ENCODE assay signal across 14 cellular contexts in genomic region chr10:132394201-132394811, GRCh38. TPM values are rescaled to one million over a fixed set of nuclear protein-coding genes. Genes with fewer than 3 reads are reported as not detected.
DNase-seq lines count a peak whose midpoint lies in the region; ATAC-seq, FAIRE-seq and TF ChIP-seq lines count a peak whose summit lies in the region.
"Had no signal": no experiment of that assay in that cellular context is flagged by ENCODE, and none has a peak within 500 bp of the region (broad histone marks: within the 10 kb centered on the region; RNA-seq: fewer than 3 reads in every experiment).

No MANE protein-coding gene starts in this region.

- H3K36me3 Mint-ChIP-seq in neural progenitor cell: no peaks in the 10 kb centered on the region

- peaks cover 48 to 75% (median 69%) of the 10 kb centered on the region in 10 experiments for H3K4me1 ChIP-seq in BLaER1 treated with 17β-estradiol and CSF1 and Interleukin-3, amounts not matched to agents 10 nM and 100 nM
- H3K4me1 ChIP-seq in IMR-90 (ENCODE audit: control insufficient read depth, insufficient read depth, low read length): peaks cover 21% of the 10 kb centered on the region
- peaks cover 0 to 21% (median 14%) of the 10 kb centered on the region in 4 experiments; a peak in 5 of 7 replicates for H3K4me1 ChIP-seq in H1 (replicated peaks in 1 of 4; ENCODE audit: control insufficient read depth in 3 of 4, insufficient read depth in 4 of 4, low read length in 3 of 4)
- H3K4me1 ChIP-seq in neural progenitor cell: peaks cover 14% of the 10 kb centered on the region
- H3K4me1 ChIP-seq in SK-N-SH (ENCODE audit: control insufficient read depth in 1 of 2, insufficient read depth in 2 of 2, low read depth in 1 of 2, low read length in 1 of 2): peaks cover 4 to 20% of the 10 kb centered on the region in 2 experiments; a peak in 2 of 4 replicates

- peaks cover 10% of the 10 kb centered on the region for H3K23me2 ChIP-seq in H1 (ENCODE audit: low read depth, low read length)

- H2BK20ac ChIP-seq in IMR-90 (ENCODE audit: low read depth, low read length): no peak overlapping the region
- H2BK20ac ChIP-seq in H1 (ENCODE audit: low read length): no peak overlapping the region

- no peak for TF ChIP-seq CTCF in IMR-90 (conservative IDR thresholded peaks at IDR 0.05; ENCODE audit: low read depth, low read length)
- TF ChIP-seq CTCF in H1 (IDR thresholded peaks at IDR 0.05; ENCODE audit: control extremely low read depth in 1 of 3, insufficient read depth in 1 of 3, low read depth in 1 of 3, low read length in 3 of 3): no peak
- no peak for TF ChIP-seq CTCF in neural progenitor cell (IDR thresholded peaks at IDR 0.05)
- no peak for TF ChIP-seq CTCF in SK-N-SH (IDR thresholded peaks at IDR 0.05)

- no peak overlapping the region for H3K27ac Mint-ChIP-seq in neural progenitor cell
- H3K27ac Mint-ChIP-seq: activated CD4-positive, alpha-beta memory T cell treated with anti-CD3 and anti-CD28 coated beads, Interleukin-2, amount 10 ng/mL, durations not matched to agents 7 days and 5 days had no signal

- FAIRE-seq in H1 (lab: Jason Lieb, UNC): no peak

- ATAC-seq in IMR-90 (ENCODE audit: low read depth) (no peak), HG03175 (IDR thresholded peaks at IDR 0.05; ENCODE audit: unreplicated experiment) (no peak)

- H3K79me2 ChIP-seq in H1 (ENCODE audit: control insufficient read depth in 1 of 2, insufficient read depth in 2 of 2, low read length in 2 of 2) (no peaks in the 10 kb centered on the region), neural progenitor cell (ENCODE audit: low read depth) (no peaks in the 10 kb centered on the region), SK-N-SH (ENCODE audit: insufficient read depth) (peaks cover 8% of the 10 kb centered on the region; the same call in 1 of the 2 replicates)

- H3K27me3 Mint-ChIP-seq in neural progenitor cell (ENCODE audit: insufficient read depth, low read depth): peaks cover 19% of the 10 kb centered on the region

- H3K9me3 ChIP-seq in BLaER1 treated with 17β-estradiol and CSF1 and Interleukin-3, amounts not matched to agents 10 nM and 100 nM (replicated peaks in 1 of 11): no peaks in the 10 kb centered on the region
- H3K9me3 ChIP-seq in IMR-90 (ENCODE audit: control insufficient read depth, insufficient read depth, low read length) (no peaks in the 10 kb centered on the region), H1 (ENCODE audit: insufficient read depth in 2 of 2, low read depth in 1 of 2, low read length in 1 of 2) (no peaks in the 10 kb centered on the region), neural progenitor cell (ENCODE audit: low read depth) (no peaks in the 10 kb centered on the region), SK-N-SH (no peaks in the 10 kb centered on the region)
- H3K9me3 ChIP-seq: SJCRH30 had no signal

- H4K91ac ChIP-seq in IMR-90 (ENCODE audit: insufficient read depth, low read depth, low read length) (no peak overlapping the region), H1 (replicated peaks; ENCODE audit: insufficient read length, low read length) (peak overlapping the region; percentile 74)

- H2AK9ac ChIP-seq in IMR-90 (replicated peaks; ENCODE audit: low read depth, low read length, poor library complexity): peak overlapping the region; percentile 72

- H3K4me2 ChIP-seq in BLaER1 treated with 17β-estradiol and CSF1 and Interleukin-3, amounts not matched to agents 10 nM and 100 nM: peak overlapping the region; percentile 85 to 100 (median 97)
- H3K4me2 ChIP-seq in IMR-90 (ENCODE audit: low read depth, low read length) (no peak overlapping the region), H1 (ENCODE audit: insufficient read depth in 1 of 2, low read depth in 2 of 2, low read length in 2 of 2) (no peak overlapping the region), neural progenitor cell (no peak overlapping the region), SK-N-SH (no peak overlapping the region)

- H3K18ac ChIP-seq in IMR-90 (ENCODE audit: low read depth, low read length) (no peak overlapping the region), H1 (ENCODE audit: extremely low read depth, low read length) (no peak overlapping the region; the same call in 1 of the 2 replicates)

- peaks cover 0 to 31% (median 15%) of the 10 kb centered on the region in 11 experiments; a peak in 15 of 22 replicates for H3K27me3 ChIP-seq in BLaER1 treated with 17β-estradiol and CSF1 and Interleukin-3, amounts not matched to agents 10 nM and 100 nM
- H3K27me3 ChIP-seq in IMR-90 (ENCODE audit: control insufficient read depth, insufficient read depth, low read length) (peaks cover 1% of the 10 kb centered on the region; the same call in 1 of the 2 replicates), H1 (replicated peaks in 1 of 4; ENCODE audit: control insufficient read depth in 3 of 4, extremely low read depth in 1 of 4, insufficient read depth in 3 of 4, low read length in 3 of 4) (peaks cover 0 to 10% (median 2%) of the 10 kb centered on the region in 4 experiments; a peak in 4 of 7 replicates), neural progenitor cell (peaks cover 52% of the 10 kb centered on the region), SK-N-SH (ENCODE audit: insufficient read depth) (no peaks in the 10 kb centered on the region)
- H3K27me3 ChIP-seq: brain microvascular endothelial cell had no signal

- in situ Hi-C loops in IMR-90 (cut with MboI; ENCODE audit: low sequenced_read_pairs): loop anchor here (5.0 to 10.0 kb wide), 2 partner anchors 58 to 240 kb away; no protein-coding TSS in a partner anchor

- H2BK120ac ChIP-seq in IMR-90 (ENCODE audit: low read depth, low read length) (no peak overlapping the region), H1 (replicated peaks; ENCODE audit: low read depth, low read length) (no peak overlapping the region)

- H2AK5ac ChIP-seq in IMR-90 (ENCODE audit: low read depth, low read length) (no peak overlapping the region), H1 (ENCODE audit: low read depth, low read length) (no peak overlapping the region; the same call in 1 of the 2 replicates)

- H3K36me3 ChIP-seq in BLaER1 treated with 17β-estradiol and CSF1 and Interleukin-3, amounts not matched to agents 10 nM and 100 nM: peaks cover 0 to 3% (median 0%) of the 10 kb centered on the region in 11 experiments; a peak in 1 of 22 replicates
- H3K36me3 ChIP-seq in IMR-90 (ENCODE audit: control insufficient read depth, insufficient read depth, low read length) (no peaks in the 10 kb centered on the region), H1 (ENCODE audit: control insufficient read depth in 2 of 4, insufficient read depth in 4 of 4, low read length in 3 of 4) (no peaks in the 10 kb centered on the region), neural progenitor cell (no peaks in the 10 kb centered on the region), SK-N-SH (replicated peaks in 1 of 2; ENCODE audit: control insufficient read depth in 1 of 2, insufficient read depth in 2 of 2, low read length in 1 of 2) (no peaks in the 10 kb centered on the region)
- H3K36me3 ChIP-seq: brain microvascular endothelial cell, SJCRH30 had no signal

- TF ChIP-seq EP300 in H1 (IDR thresholded peaks at IDR 0.05; ENCODE audit: borderline replicate concordance in 1 of 2, low read depth in 2 of 2, low read length in 2 of 2) (no peak), SK-N-SH (IDR thresholded peaks at IDR 0.05; ENCODE audit: borderline replicate concordance in 1 of 2, low read depth in 1 of 2, low read length in 1 of 2) (no peak)

- H4K8ac ChIP-seq in IMR-90 (ENCODE audit: low read depth in 2 of 2, low read length in 2 of 2): no peak overlapping the region
- H4K8ac ChIP-seq in H1 (ENCODE audit: extremely low read depth, insufficient read depth, low read length): no peak overlapping the region

- H3F3A ChIP-seq in neural progenitor cell (ENCODE audit: low read depth) (peaks cover 20% of the 10 kb centered on the region), SK-N-SH (replicated peaks; ENCODE audit: insufficient read depth) (peaks cover 3% of the 10 kb centered on the region)

- peak overlapping the region; percentile 51 for H2AFZ ChIP-seq in IMR-90 (replicated peaks; ENCODE audit: low read length, poor library complexity)
- H2AFZ ChIP-seq in H1 (ENCODE audit: low read length): no peak overlapping the region
- H2AFZ ChIP-seq in neural progenitor cell (replicated peaks): no peak overlapping the region
- no peak overlapping the region for H2AFZ ChIP-seq in SK-N-SH (ENCODE audit: low read depth)

- TF ChIP-seq RAD21 in IMR-90 (IDR thresholded peaks at IDR 0.05; ENCODE audit: low read length) (no peak), H1 (IDR thresholded peaks at IDR 0.05 in 1 of 2, conservative IDR thresholded peaks at IDR 0.05 in 1 of 2; ENCODE audit: low read depth in 2 of 2, low read length in 2 of 2) (no peak), SK-N-SH (IDR thresholded peaks at IDR 0.05; ENCODE audit: low read length) (no peak)

- H3K14ac ChIP-seq in IMR-90 (replicated peaks; ENCODE audit: low read depth, low read length) (no peak overlapping the region), H1 (ENCODE audit: insufficient read length) (no peak overlapping the region)

- H3K4me3 ChIP-seq in BLaER1 treated with 17β-estradiol and CSF1 and Interleukin-3, amounts not matched to agents 10 nM and 100 nM: no peak overlapping the region; a peak in 2 of 20 replicates
- no peak overlapping the region for H3K4me3 ChIP-seq in IMR-90 (ENCODE audit: insufficient read depth, low read depth, low read length)
- H3K4me3 ChIP-seq in H1 (ENCODE audit: extremely low read depth in 1 of 4, insufficient read depth in 2 of 4, low read depth in 3 of 4, low read length in 4 of 4): no peak overlapping the region
- no peak overlapping the region for H3K4me3 ChIP-seq in neural progenitor cell
- H3K4me3 ChIP-seq in SK-N-SH (ENCODE audit: low read depth in 2 of 2, low read length in 1 of 2): no peak overlapping the region
- H3K4me3 ChIP-seq: SJCRH30, skin epidermis had no signal

- no peaks in the 10 kb centered on the region for H3K9me2 ChIP-seq in SK-N-SH

- H4K5ac ChIP-seq in IMR-90 (ENCODE audit: low read depth, low read length) (no peak overlapping the region), H1 (ENCODE audit: insufficient read length, low read depth, low read length) (no peak overlapping the region)

- DNase-seq in IMR-90: no peak
- no peak for DNase-seq in H1 (ENCODE audit: low read depth in 1 of 2, low spot score in 2 of 2)
- DNase-seq in neural progenitor cell (ENCODE audit: low spot score): no peak
- no peak for DNase-seq in NCI-H2107 (lab: John Stamatoyannopoulos, UW)
- no peak for DNase-seq in GDM1 (lab: John Stamatoyannopoulos, UW)
- no peak for DNase-seq in SK-N-SH
- DNase-seq: activated CD4-positive, alpha-beta memory T cell treated with anti-CD3 and anti-CD28 coated beads, Interleukin-2, amount 10 ng/mL, durations not matched to agents 7 days and 5 days; brain microvascular endothelial cell; nucleus accumbens; SJCRH30; stimulated activated naive CD4-positive, alpha-beta T cell treated with Interleukin-2 at 50 U/mL for 16 hours had no signal

- peak overlapping the region; percentile 57 for H3K4me3 Mint-ChIP-seq in neural progenitor cell
- H3K4me3 Mint-ChIP-seq: activated CD4-positive, alpha-beta memory T cell treated with anti-CD3 and anti-CD28 coated beads, Interleukin-2, amount 10 ng/mL, durations not matched to agents 7 days and 5 days had no signal

- H2BK15ac ChIP-seq in IMR-90 (ENCODE audit: low read depth, low read length): no peak overlapping the region
- H2BK15ac ChIP-seq in H1 (ENCODE audit: low read length): no peak overlapping the region

- H3K23ac ChIP-seq in IMR-90 (ENCODE audit: low read depth, low read length) (no peak overlapping the region), H1 (ENCODE audit: insufficient read length) (no peak overlapping the region)

- H3K4me1 Mint-ChIP-seq in neural progenitor cell: peaks cover 6% of the 10 kb centered on the region

- peaks cover 6% of the 10 kb centered on the region for H3K9me3 Mint-ChIP-seq in neural progenitor cell

- intact Hi-C loops in IMR-90 (cut with micrococcal nuclease): loop anchor here (5.0 kb wide), 1 partner anchor 243 kb away; no protein-coding TSS in a partner anchor

- no peak overlapping the region for H3K4ac ChIP-seq in IMR-90 (ENCODE audit: low read depth, low read length)
- no peak overlapping the region for H3K4ac ChIP-seq in H1 (replicated peaks; ENCODE audit: insufficient read length, low read depth, low read length)

- H3K79me1 ChIP-seq in IMR-90 (ENCODE audit: low read depth in 1 of 2, low read length in 2 of 2) (peaks cover 0 to 14% of the 10 kb centered on the region in 2 experiments; a peak in 2 of 4 replicates), H1 (ENCODE audit: low read depth, low read length) (no peaks in the 10 kb centered on the region)

- peak overlapping the region in 7 of 11 experiments; percentile 2 to 91 (median 28); a peak in 4 of 22 replicates for H3K9ac ChIP-seq in BLaER1 treated with 17β-estradiol and CSF1 and Interleukin-3, amounts not matched to agents 10 nM and 100 nM
- H3K9ac ChIP-seq in IMR-90 (ENCODE audit: low read depth, low read length) (no peak overlapping the region), H1 (replicated peaks in 1 of 4; ENCODE audit: extremely low read depth in 1 of 4, low read depth in 3 of 4, low read length in 3 of 4) (no peak overlapping the region), neural progenitor cell (no peak overlapping the region), SK-N-SH (no peak overlapping the region)

- H4K20me1 ChIP-seq in BLaER1 treated with 17β-estradiol and CSF1 and Interleukin-3, amounts not matched to agents 10 nM and 100 nM: peaks cover 3 to 53% (median 32%) of the 10 kb centered on the region in 11 experiments; a peak in 19 of 22 replicates
- H4K20me1 ChIP-seq in IMR-90 (ENCODE audit: insufficient read depth, low read length) (0 out of 2 replicates have a peak, but pooled peaks cover 3% of the 10 kb centered on the region), H1 (replicated peaks in 1 of 2; ENCODE audit: control insufficient read depth in 1 of 2, insufficient read depth in 2 of 2, low read length in 2 of 2) (peaks cover 0 to 7% of the 10 kb centered on the region in 2 experiments), neural progenitor cell (ENCODE audit: low read depth) (peaks cover 9% of the 10 kb centered on the region), SK-N-SH (ENCODE audit: insufficient read depth) (no peaks in the 10 kb centered on the region)

- WGBS in IMR-90 (ENCODE audit: extremely low coverage in 2 of 2, insufficient read length in 1 of 2), 2 experiments: 100% methylated on average over 5 of the region's 13 CpGs; no CpG with 5 or more reads in 1 of the 2 experiments
- WGBS in H1 (ENCODE audit: extremely low coverage in 1 of 2, insufficient coverage in 1 of 2, insufficient read length in 1 of 2, insufficient replicate concordance in 2 of 2, low coverage in 1 of 2, low lambda C conversion rate in 2 of 2, missing lambda C conversion rate in 1 of 2), 2 experiments: 89% methylated on average over 13 of the region's 13 CpGs; no CpG with 5 or more reads in 1 of the 2 experiments
- 96% methylated on average over 8 of the region's 13 CpGs for WGBS in SK-N-SH (ENCODE audit: low lambda C conversion rate)

- no peak overlapping the region for H3K27ac ChIP-seq in BLaER1 treated with 17β-estradiol and CSF1 and Interleukin-3, amounts not matched to agents 10 nM and 100 nM
- H3K27ac ChIP-seq in IMR-90 (ENCODE audit: insufficient read depth, low read length) (no peak overlapping the region), H1 (ENCODE audit: low read depth, low read length) (no peak overlapping the region), neural progenitor cell (no peak overlapping the region), SK-N-SH (ENCODE audit: low read depth in 2 of 2, low read length in 1 of 2) (no peak overlapping the region)
- H3K27ac ChIP-seq: brain microvascular endothelial cell, SJCRH30 had no signal

- CTCF ChIA-PET in IMR-90 (lab: Yijun Ruan, JAX): no interaction called here
- CTCF ChIA-PET in H1 (lab: Charles Lee; ENCODE audit: partially characterized antibody): interaction anchor here (0.8 to 2.9 kb wide), 4 partner anchors 27 to 184 kb away, joined by 3 to 7 read pairs (median 4); no protein-coding TSS in a partner anchor
- CTCF ChIA-PET in SK-N-SH (lab: Yijun Ruan, JAX): interaction anchor here (1.0 kb wide), 1 partner anchor 65 kb away, joined by 4 read pairs; no protein-coding TSS in a partner anchor

- POLR2A ChIA-PET in IMR-90 (lab: Charles Lee; ENCODE audit: unreplicated experiment) (no interaction called here), H1 (lab: Charles Lee; ENCODE audit: partially characterized antibody) (interaction anchor here (1.1 to 1.6 kb wide), 2 partner anchors 16 to 55 kb away, joined by 3 to 6 read pairs; no protein-coding TSS in a partner anchor), SK-N-SH (lab: Yijun Ruan, JAX) (interaction anchor here (1.0 kb wide), 1 partner anchor 112 kb away, joined by 3 read pairs; no protein-coding TSS in a partner anchor)

- peaks cover 14% of the 10 kb centered on the region; the same call in 1 of the 2 replicates for H3K9me1 ChIP-seq in IMR-90 (ENCODE audit: insufficient read depth, low read length)

- no TSS peak for BruUV-seq in IMR-90 (replicated peaks; lab: Mats Ljungman, UMichigan)

- H2BK5ac ChIP-seq in IMR-90 (ENCODE audit: low read depth, low read length, poor library complexity, severe bottlenecking): no peak overlapping the region
- no peak overlapping the region for H2BK5ac ChIP-seq in H1 (ENCODE audit: low read depth, low read length)

- H2BK12ac ChIP-seq in H1 (ENCODE audit: low read depth, low read length): no peak overlapping the region

- no peak overlapping the region for H3K56ac ChIP-seq in IMR-90 (ENCODE audit: extremely low read depth, insufficient read depth, low read length)
- H3K56ac ChIP-seq in H1 (replicated peaks; ENCODE audit: insufficient read length, low read depth, low read length): no peak overlapping the region

- dilution Hi-C loops in IMR-90 (cut with HindIII; ENCODE audit: low sequenced_read_pairs, unreplicated experiment): no loop called here

- TF ChIP-seq POLR2A in IMR-90 (IDR thresholded peaks at IDR 0.05; ENCODE audit: low read depth, low read length): no peak
- no peak for TF ChIP-seq POLR2A in H1 (IDR thresholded peaks at IDR 0.05; ENCODE audit: control extremely low read depth in 1 of 2, low read depth in 2 of 2, low read length in 2 of 2)

RNA-seq across cellular contexts. Expression of gene PWWP2B, which starts 2.7 kb away (rescaled TPM):
- total RNA-seq in IMR-90 (2012; rRNA removed) (1.9 and 2.2 TPM in 2 replicates), neural progenitor cell (ENCODE audit: low replicate concordance) (0.34 and 1.5 TPM in 2 replicates)
- polyA plus RNA-seq in IMR-90 (2012; rRNA removed) (1.7 and 2.1 TPM in 2 replicates), H1 (2011; rRNA removed) (5.3 and 9.4 TPM in 2 replicates), SK-N-SH (2012; rRNA removed) (2.0 and 2.4 TPM in 2 replicates)
- polyA plus RNA-seq in IMR-90 (2012; cell fraction: cytosol; rRNA removed): 2.2 and 3.6 TPM in 2 replicates
- polyA plus RNA-seq in IMR-90 (2012; cell fraction: nucleus; rRNA removed; ENCODE audit: low replicate concordance): 1.8 and 4.6 TPM in 2 replicates
- total RNA-seq in H1 (2021; fragmentation: NEBNext Ultra II Directional; extraction: Animal tissue kit (Norgen Biotek cat#: 25700)): 10.8 and 11.0 TPM in 2 replicates
- 7.2 TPM for polyA plus RNA-seq in H1 (2011; cell fraction: cytosol; rRNA removed)
- 17.0 TPM for polyA plus RNA-seq in H1 (2011; cell fraction: nucleus; rRNA removed)
- polyA plus RNA-seq in H1 (2012, experiment 1 of 2): 4.8 to 8.4 TPM (median 8.0 TPM) in 4 replicates
- polyA plus RNA-seq in H1 (2012, experiment 2 of 2): 6.0 TPM
- polyA plus RNA-seq in H1 (2013, experiment 1 of 2): 6.0 TPM
- polyA plus RNA-seq in H1 (2013, experiment 2 of 2): 5.5 TPM
- 1.2 and 1.4 TPM in 2 replicates for polyA minus RNA-seq in H1 (2011; rRNA and poly(A)+ RNA removed)
- polyA minus RNA-seq in H1 (2011; cell fraction: cytosol; rRNA and poly(A)+ RNA removed): 5.2 TPM
- 7.0 TPM for polyA minus RNA-seq in H1 (2011; cell fraction: nucleus; rRNA and poly(A)+ RNA removed)
- polyA plus RNA-seq in SK-N-SH (2012; cell fraction: cytosol; rRNA removed): 0.93 and 1.9 TPM in 2 replicates
- polyA plus RNA-seq in SK-N-SH (2012; cell fraction: nucleus; rRNA removed): 2.3 and 3.2 TPM in 2 replicates

Comparison
In these comparisons a context has a peak if more than half of its experiments do, and no peak if none do; other contexts are left out.
1. H3K4me2 ChIP-seq: peak in BLaER1 treated with 17β-estradiol and CSF1 and Interleukin-3, amounts not matched to agents 10 nM and 100 nM (11 of 11); none in IMR-90 (single experiment), H1 (0 of 2), neural progenitor cell (single experiment) and SK-N-SH (single experiment).
2. H3K9ac ChIP-seq: peak in BLaER1 treated with 17β-estradiol and CSF1 and Interleukin-3, amounts not matched to agents 10 nM and 100 nM (7 of 11); none in IMR-90 (single experiment), H1 (0 of 4), neural progenitor cell (single experiment) and SK-N-SH (single experiment).